17 cellular contexts compared by ENCODE assay signal in genomic region chr20:54115172-54115854, GRCh38. TPM values are rescaled to one million over a fixed set of nuclear protein-coding genes. Genes with fewer than 3 reads are reported as not detected.
DNase-seq lines count a peak whose midpoint lies in the region; ATAC-seq, FAIRE-seq and TF ChIP-seq lines count a peak whose summit lies in the region.
"Had no signal": no experiment of that assay in that cellular context is flagged by ENCODE, and none has a peak within 500 bp of the region (broad histone marks: within the 10 kb centered on the region; RNA-seq: fewer than 3 reads in every experiment).

No MANE protein-coding gene starts in this region.

- H3K27ac Mint-ChIP-seq in astrocyte (ENCODE audit: unreplicated experiment) (peak overlapping the region; percentile 86), HFFc6 (no peak overlapping the region)
- H3K27ac Mint-ChIP-seq in stimulated activated effector memory CD8-positive, alpha-beta T cell treated with anti-CD3 and anti-CD28 coated beads, Interleukin-12 subunit alpha, Interleukin-12 subunit beta, amount 100 ng/mL, for 72 hours: no peak overlapping the region
- H3K27ac Mint-ChIP-seq: activated CD4-positive, alpha-beta T cell treated with anti-CD3 and anti-CD28 coated beads, Interleukin-2, amount 10 ng/mL, durations not matched to agents 24 days and 14 days had no signal

- POLR2A ChIA-PET in A549 (lab: Yijun Ruan, JAX): interaction anchor here (0.6 to 2.5 kb wide), 16 partner anchors 9 to 494 kb away, joined by 3 to 42 read pairs (median 6); partner anchors contain the start of gene CYP24A1
- POLR2A ChIA-PET in HepG2 (lab: Yijun Ruan, JAX): interaction anchor here (0.7 to 6.9 kb wide), 8 partner anchors 8 to 521 kb away, joined by 3 to 145 read pairs (median 4); partner anchors contain the start of gene ZNF217

- peaks cover 9% of the 10 kb centered on the region for H3K4me1 Mint-ChIP-seq in astrocyte (ENCODE audit: low read depth, unreplicated experiment)
- H3K4me1 Mint-ChIP-seq in stimulated activated effector memory CD8-positive, alpha-beta T cell treated with anti-CD3 and anti-CD28 coated beads, Interleukin-12 subunit alpha, Interleukin-12 subunit beta, amount 100 ng/mL, for 72 hours: no peaks in the 10 kb centered on the region
- H3K4me1 Mint-ChIP-seq in HFFc6 (ENCODE audit: low read depth): peaks cover 14% of the 10 kb centered on the region
- H3K4me1 Mint-ChIP-seq: activated CD4-positive, alpha-beta T cell treated with anti-CD3 and anti-CD28 coated beads, Interleukin-2, amount 10 ng/mL, durations not matched to agents 24 days and 14 days had no signal

- H3K4me3 ChIP-seq in A549: no peak overlapping the region
- H3K4me3 ChIP-seq in astrocyte (ENCODE audit: insufficient read depth, low read depth, low read length): no peak overlapping the region
- no peak overlapping the region; a peak in 1 of 6 replicates for H3K4me3 ChIP-seq in HepG2 (replicated peaks in 1 of 3; ENCODE audit: insufficient read depth in 1 of 3, low read depth in 2 of 3, low read length in 3 of 3)

- H3K4me1 ChIP-seq in A549 (peaks cover 76% of the 10 kb centered on the region), astrocyte (ENCODE audit: insufficient read depth, low read length) (no peaks in the 10 kb centered on the region), HepG2 (ENCODE audit: insufficient read depth, low read length) (peaks cover 96% of the 10 kb centered on the region)

- H3K27me3 Mint-ChIP-seq in astrocyte (ENCODE audit: low read depth, unreplicated experiment) (peaks cover 3% of the 10 kb centered on the region), HFFc6 (ENCODE audit: insufficient read depth) (peaks cover 2% of the 10 kb centered on the region)

- CTCF ChIA-PET in A549 (lab: Yijun Ruan, JAX): interaction anchor here (0.6 to 4.1 kb wide), 11 partner anchors 10 to 84 kb away, joined by 3 to 47 read pairs (median 5); no protein-coding TSS in a partner anchor
- CTCF ChIA-PET in HepG2 (lab: Yijun Ruan, JAX; ENCODE audit: low intra/inter-chr PET ratio, low total read pairs): interaction anchor here (1.5 to 1.6 kb wide), 2 partner anchors 12 to 80 kb away, joined by 5 read pairs; no protein-coding TSS in a partner anchor

- no peak overlapping the region for H3K4me3 Mint-ChIP-seq in astrocyte (ENCODE audit: unreplicated experiment)
- H3K4me3 Mint-ChIP-seq in stimulated activated effector memory CD8-positive, alpha-beta T cell treated with anti-CD3 and anti-CD28 coated beads, Interleukin-12 subunit alpha, Interleukin-12 subunit beta, amount 100 ng/mL, for 72 hours: no peak overlapping the region
- no peak overlapping the region for H3K4me3 Mint-ChIP-seq in HFFc6
- H3K4me3 Mint-ChIP-seq: activated CD4-positive, alpha-beta T cell treated with anti-CD3 and anti-CD28 coated beads, Interleukin-2, amount 10 ng/mL, durations not matched to agents 24 days and 14 days; activated T-cell treated with anti-CD3 and anti-CD28 coated beads, Interleukin-2, amount 50 U/mL, for 4 hours had no signal

- H4K20me1 ChIP-seq in astrocyte (ENCODE audit: insufficient read depth, low read length) (no peaks in the 10 kb centered on the region), HepG2 (ENCODE audit: insufficient read depth, low read length) (no peaks in the 10 kb centered on the region)

- TSS peak; percentile 85 for BruUV-seq in HepG2 (replicated peaks; lab: Mats Ljungman, UMichigan)

- H3K9ac ChIP-seq in astrocyte (ENCODE audit: low read length) (no peak overlapping the region), HepG2 (ENCODE audit: insufficient read depth, low read depth, low read length) (peak overlapping the region; percentile 50)

- H3K36me3 ChIP-seq in astrocyte (ENCODE audit: insufficient read depth, low read length): no peaks in the 10 kb centered on the region
- H3K36me3 ChIP-seq in HepG2 (replicated peaks in 1 of 2; ENCODE audit: control insufficient read depth in 1 of 2, insufficient read depth in 2 of 2, low read length in 2 of 2): no peaks in the 10 kb centered on the region

- TF ChIP-seq POLR2A in A549 (IDR thresholded peaks at IDR 0.05; ENCODE audit: low read length): no peak
- TF ChIP-seq POLR2A in HepG2 (IDR thresholded peaks at IDR 0.05; ENCODE audit: insufficient read depth in 1 of 2, low read depth in 2 of 2, low read length in 2 of 2): no peak

- TF ChIP-seq CTCF in A549 (IDR thresholded peaks at IDR 0.05) (no peak), astrocyte (IDR thresholded peaks at IDR 0.05; ENCODE audit: insufficient read depth, low read depth, low read length) (no peak), HepG2 (CRISPR knock-in tag; IDR thresholded peaks at IDR 0.05) (no peak), HFFc6 (IDR thresholded peaks at IDR 0.05) (no peak)

- H3K27me3 ChIP-seq in astrocyte (ENCODE audit: insufficient read depth, low read length) (no peaks in the 10 kb centered on the region), HepG2 (ENCODE audit: control insufficient read depth in 1 of 2, insufficient read depth in 2 of 2, low read length in 2 of 2) (no peaks in the 10 kb centered on the region)

- H3K9me3 ChIP-seq in A549 (peaks cover 21% of the 10 kb centered on the region), astrocyte (ENCODE audit: insufficient read depth, low read depth, low read length) (no peaks in the 10 kb centered on the region), HepG2 (ENCODE audit: low read length) (0 out of 2 replicates have a peak, but pooled peaks cover 4% of the 10 kb centered on the region)

- H3K36me3 Mint-ChIP-seq in astrocyte (ENCODE audit: low read depth, unreplicated experiment) (peaks cover 2% of the 10 kb centered on the region), HFFc6 (ENCODE audit: low read depth) (no peaks in the 10 kb centered on the region)
- H3K36me3 Mint-ChIP-seq in stimulated activated effector memory CD8-positive, alpha-beta T cell treated with anti-CD3 and anti-CD28 coated beads, Interleukin-12 subunit alpha, Interleukin-12 subunit beta, amount 100 ng/mL, for 72 hours: no peaks in the 10 kb centered on the region

- peak; percentile 77 to 92 for DNase-seq in A549 (ENCODE audit: low read depth in 1 of 2, low spot score in 1 of 2)
- DNase-seq in LHCN-M2 (ENCODE audit: low read depth): peak; percentile 43
- no peak for DNase-seq in astrocyte (ENCODE audit: low read depth)
- DNase-seq in HepG2 (ENCODE audit: low spot score): no peak
- DNase-seq in stimulated activated effector memory CD8-positive, alpha-beta T cell treated with anti-CD3 and anti-CD28 coated beads, Interleukin-12 subunit alpha, Interleukin-12 subunit beta, amount 100 ng/mL, for 72 hours (ENCODE audit: low spot score in 2 of 2): no peak
- DNase-seq in kidney glomerular epithelial cell (lab: John Stamatoyannopoulos, UW): no peak
- no peak for DNase-seq in HFFc6
- DNase-seq in activated naive CD4-positive, alpha-beta T cell treated with anti-CD3 and anti-CD28 coated beads, Interleukin-2, amount 50 U/mL, for 16 hours: no peak
- DNase-seq: activated CD4-positive, alpha-beta T cell treated with anti-CD3 and anti-CD28 coated beads, Interleukin-2, amount 10 ng/mL, durations not matched to agents 24 days and 14 days; activated T-cell treated with anti-CD3 and anti-CD28 coated beads, Interleukin-2, amount 50 U/mL, for 4 hours; hypothalamus; NCI-H1092 treated with DMSO at 0.1 percent for 48 hours; NCI-H345; small intestine; T-helper 2 cell had no signal

- intact Hi-C loops in HepG2 (cut with micrococcal nuclease; ENCODE audit: unreplicated experiment): loop anchor here (1.0 kb wide), 1 partner anchor 8 kb away; no protein-coding TSS in a partner anchor

- H3K4me2 ChIP-seq in A549 (peak overlapping the region; percentile 69), astrocyte (ENCODE audit: low read length) (no peak overlapping the region), HepG2 (ENCODE audit: low read depth, low read length) (peak overlapping the region; percentile 37)

- no peak overlapping the region for H2AFZ ChIP-seq in astrocyte (ENCODE audit: low read depth, low read length)
- H2AFZ ChIP-seq in HepG2 (ENCODE audit: low read length): no peak overlapping the region

- no peak for TF ChIP-seq EP300 in A549 (IDR thresholded peaks at IDR 0.05)
- TF ChIP-seq EP300 in HepG2 (IDR thresholded peaks at IDR 0.05; ENCODE audit: low read depth in 2 of 2, low read length in 2 of 2): no peak
- no peak for TF ChIP-seq EP300 in HepG2 (CRISPR knock-in tag; IDR thresholded peaks at IDR 0.05; ENCODE audit: borderline replicate concordance)

- 38% methylated on average over 15 of the region's 15 CpGs for WGBS in A549 (ENCODE audit: missing lambda C conversion rate)
- WGBS in HepG2 (ENCODE audit: low lambda C conversion rate): 90% methylated on average over 15 of the region's 15 CpGs

- FAIRE-seq in A549 (lab: Jason Lieb, UNC): no peak
- no peak for FAIRE-seq in astrocyte (lab: Jason Lieb, UNC)
- FAIRE-seq in HepG2 (lab: Jason Lieb, UNC): no peak
- FAIRE-seq: colon, small intestine had no signal

- TF ChIP-seq RAD21 in A549 (conservative IDR thresholded peaks at IDR 0.05 in 1 of 2, IDR thresholded peaks at IDR 0.05 in 1 of 2): no peak
- 0 out of 2 replicates have a peak, but pooled peaks have one; percentile 17 for TF ChIP-seq RAD21 in HepG2 (CRISPR knock-in tag; IDR thresholded peaks at IDR 0.05)

- H3K27ac ChIP-seq in A549 (peak overlapping the region; percentile 94 to 98), astrocyte (ENCODE audit: low read depth, low read length) (no peak overlapping the region), HepG2 (ENCODE audit: extremely low read length, insufficient read depth, low read length) (peak overlapping the region; percentile 83)

- ATAC-seq in A549: peak; percentile 84 to 88
- ATAC-seq in HepG2: peak; percentile 31
- no peak for ATAC-seq in stimulated activated effector memory CD8-positive, alpha-beta T cell treated with anti-CD3 and anti-CD28 coated beads, Interleukin-12 subunit alpha, Interleukin-12 subunit beta, amount 100 ng/mL, for 72 hours
- ATAC-seq: activated T-cell treated with anti-CD3 and anti-CD28 coated beads, Interleukin-2, amount 50 U/mL, for 4 hours; Panc1 had no signal

- H3K79me2 ChIP-seq in astrocyte (ENCODE audit: insufficient read depth, low read length): no peaks in the 10 kb centered on the region
- H3K79me2 ChIP-seq in HepG2 (ENCODE audit: insufficient read depth, low read length): no peaks in the 10 kb centered on the region

- peaks cover 8% of the 10 kb centered on the region for H3K9me3 Mint-ChIP-seq in astrocyte (ENCODE audit: unreplicated experiment)
- no peaks in the 10 kb centered on the region for H3K9me3 Mint-ChIP-seq in stimulated activated effector memory CD8-positive, alpha-beta T cell treated with anti-CD3 and anti-CD28 coated beads, Interleukin-12 subunit alpha, Interleukin-12 subunit beta, amount 100 ng/mL, for 72 hours
- no peaks in the 10 kb centered on the region for H3K9me3 Mint-ChIP-seq in HFFc6
- H3K9me3 Mint-ChIP-seq: activated CD4-positive, alpha-beta T cell treated with anti-CD3 and anti-CD28 coated beads, Interleukin-2, amount 10 ng/mL, durations not matched to agents 24 days and 14 days; activated T-cell treated with anti-CD3 and anti-CD28 coated beads, Interleukin-2, amount 50 U/mL, for 4 hours had no signal

- in situ Hi-C loops in HepG2 (cut with HindIII; ENCODE audit: extremely low pct_ligation_motif_present, low pct_unique_long_range_greater_than_20kb): no loop called here

RNA-seq across cellular contexts. Expression of gene BCAS1, which starts 44.9 kb away (rescaled TPM):
- polyA plus RNA-seq in A549 (2011; rRNA removed): 3.9 and 7.9 TPM in 2 replicates
- polyA plus RNA-seq in A549 (2012; cell fraction: cytosol; rRNA removed): 0.96 and 0.98 TPM in 2 replicates
- 0.73 and 1.2 TPM in 2 replicates for polyA plus RNA-seq in A549 (2012; cell fraction: nucleus; rRNA removed)
- polyA plus RNA-seq in A549 (2017; fragmentation: RNase III; extraction: RNeasy Plus Mini Kit Qiagen cat#74134 plus additional on column Dnase treatment): 1.2 to 1.4 TPM (median 1.3 TPM) in 3 replicates
- polyA minus RNA-seq in A549 (2011; rRNA and poly(A)+ RNA removed): 3.2 and 3.6 TPM in 2 replicates
- 0.06 TPM in 1 of 2 replicates, not detected in the other for total RNA-seq in LHCN-M2 (2014; rRNA removed)
- 0.01 TPM for polyA plus RNA-seq in LHCN-M2 (2012)
- total RNA-seq in astrocyte: 0.31 TPM in 1 of 2 replicates, not detected in the other
- total RNA-seq in HepG2 (2016; rRNA removed; fragmentation: Illumina TruSeq; extraction: Trizol): 0.67 and 0.91 TPM in 2 replicates
- 0.09 and 0.10 TPM in 2 replicates for total RNA-seq in HepG2 (2016; cell fraction: cytosol; rRNA removed; fragmentation: Illumina TruSeq; extraction: Trizol; ENCODE audit: low read depth)
- 0.43 and 1.0 TPM in 2 replicates for total RNA-seq in HepG2 (2016; cell fraction: insoluble cytoplasmic fraction; rRNA removed; fragmentation: Illumina TruSeq; extraction: Trizol)
- 0.17 and 0.28 TPM in 2 replicates for total RNA-seq in HepG2 (2016; cell fraction: membrane; rRNA removed; fragmentation: Illumina TruSeq; extraction: Trizol)
- total RNA-seq in HepG2 (2016; cell fraction: nucleus; rRNA removed; fragmentation: Illumina TruSeq; extraction: Trizol): 0.53 and 0.62 TPM in 2 replicates
- 0.55 and 0.95 TPM in 2 replicates for polyA plus RNA-seq in HepG2 (2011; rRNA removed)
- polyA plus RNA-seq in HepG2 (2011; cell fraction: cytosol; rRNA removed): 0.58 and 0.74 TPM in 2 replicates
- 1.00 and 1.0 TPM in 2 replicates for polyA plus RNA-seq in HepG2 (2011; cell fraction: nucleus; rRNA removed)
- 0.56 and 1.8 TPM in 2 replicates for polyA plus RNA-seq in HepG2 (2012)
- 0.08 TPM in 1 of 2 replicates, not detected in the other for polyA plus RNA-seq in HepG2 (2016; cell fraction: cytosol; fragmentation: Illumina TruSeq; extraction: Trizol; ENCODE audit: low read depth)
- 0.65 and 0.69 TPM in 2 replicates for polyA plus RNA-seq in HepG2 (2016; cell fraction: insoluble cytoplasmic fraction; fragmentation: Illumina TruSeq; extraction: Trizol; ENCODE audit: low read depth)
- 0.12 TPM in 1 of 2 replicates, not detected in the other for polyA plus RNA-seq in HepG2 (2016; cell fraction: membrane; fragmentation: Illumina TruSeq; extraction: Trizol; ENCODE audit: low read depth)
- polyA plus RNA-seq in HepG2 (2016; cell fraction: nucleus; fragmentation: Illumina TruSeq; extraction: Trizol; ENCODE audit: insufficient read depth, low read depth): 0.41 and 0.48 TPM in 2 replicates
- 0.22 TPM in 1 of 2 replicates, not detected in the other for polyA minus RNA-seq in HepG2 (2011; rRNA and poly(A)+ RNA removed; ENCODE audit: low replicate concordance)
- polyA minus RNA-seq in HepG2 (2011; cell fraction: cytosol; rRNA and poly(A)+ RNA removed): 0.59 and 0.62 TPM in 2 replicates
- 2.2 and 2.4 TPM in 2 replicates for polyA minus RNA-seq in HepG2 (2011; cell fraction: nucleus; rRNA and poly(A)+ RNA removed)
- under 1 TPM in 1 of 6 experiments, not detected in 5; 0.07 TPM for total RNA-seq in HFFc6 (2021; fragmentation: NEBNext Ultra II Directional; extraction: Animal tissue kit (Norgen Biotek cat#: 25700))
- total RNA-seq: activated CD4-positive, alpha-beta T cell treated with anti-CD3 and anti-CD28 coated beads, Interleukin-2, amount 10 ng/mL, durations not matched to agents 24 days and 14 days had no signal

RNA-seq across cellular contexts. Expression of gene CYP24A1, which starts 58.5 kb away (rescaled TPM):
- polyA plus RNA-seq in A549 (2011; rRNA removed) (1,617 and 1,630 TPM in 2 replicates), A549 (2017; fragmentation: RNase III; extraction: RNeasy Plus Mini Kit Qiagen cat#74134 plus additional on column Dnase treatment) (623 to 738 TPM (median 722 TPM) in 3 replicates), HepG2 (2011; rRNA removed) (23.7 and 32.7 TPM in 2 replicates)
- 456 and 584 TPM in 2 replicates for polyA plus RNA-seq in A549 (2012; cell fraction: cytosol; rRNA removed)
- polyA plus RNA-seq in A549 (2012; cell fraction: nucleus; rRNA removed): 1,301 and 1,335 TPM in 2 replicates
- polyA minus RNA-seq in A549 (2011; rRNA and poly(A)+ RNA removed): 4,726 and 5,326 TPM in 2 replicates
- total RNA-seq in LHCN-M2 (2014; rRNA removed) (0.51 TPM in 1 of 2 replicates, not detected in the other), astrocyte (0.60 and 0.73 TPM in 2 replicates), HepG2 (2016; rRNA removed; fragmentation: Illumina TruSeq; extraction: Trizol) (6.9 and 9.4 TPM in 2 replicates)
- polyA plus RNA-seq in LHCN-M2 (2012): not detected
- 67.3 and 73.1 TPM in 2 replicates for total RNA-seq in HepG2 (2016; cell fraction: cytosol; rRNA removed; fragmentation: Illumina TruSeq; extraction: Trizol; ENCODE audit: low read depth)
- 6.1 and 9.5 TPM in 2 replicates for total RNA-seq in HepG2 (2016; cell fraction: insoluble cytoplasmic fraction; rRNA removed; fragmentation: Illumina TruSeq; extraction: Trizol)
- total RNA-seq in HepG2 (2016; cell fraction: membrane; rRNA removed; fragmentation: Illumina TruSeq; extraction: Trizol): 33.5 and 36.3 TPM in 2 replicates
- total RNA-seq in HepG2 (2016; cell fraction: nucleus; rRNA removed; fragmentation: Illumina TruSeq; extraction: Trizol): 7.8 and 8.5 TPM in 2 replicates
- polyA plus RNA-seq in HepG2 (2011; cell fraction: cytosol; rRNA removed): 15.3 and 17.1 TPM in 2 replicates
- 38.3 and 55.7 TPM in 2 replicates for polyA plus RNA-seq in HepG2 (2011; cell fraction: nucleus; rRNA removed)
- 1.8 and 6.1 TPM in 2 replicates for polyA plus RNA-seq in HepG2 (2012)
- polyA plus RNA-seq in HepG2 (2016; cell fraction: cytosol; fragmentation: Illumina TruSeq; extraction: Trizol; ENCODE audit: low read depth): 0.28 and 0.52 TPM in 2 replicates
- 2.7 and 3.9 TPM in 2 replicates for polyA plus RNA-seq in HepG2 (2016; cell fraction: insoluble cytoplasmic fraction; fragmentation: Illumina TruSeq; extraction: Trizol; ENCODE audit: low read depth)
- 0.63 and 1.2 TPM in 2 replicates for polyA plus RNA-seq in HepG2 (2016; cell fraction: membrane; fragmentation: Illumina TruSeq; extraction: Trizol; ENCODE audit: low read depth)
- 13.8 and 14.1 TPM in 2 replicates for polyA plus RNA-seq in HepG2 (2016; cell fraction: nucleus; fragmentation: Illumina TruSeq; extraction: Trizol; ENCODE audit: insufficient read depth, low read depth)
- polyA minus RNA-seq in HepG2 (2011; rRNA and poly(A)+ RNA removed; ENCODE audit: low replicate concordance): 40.3 TPM in 1 of 2 replicates, not detected in the other
- 45.4 and 51.8 TPM in 2 replicates for polyA minus RNA-seq in HepG2 (2011; cell fraction: cytosol; rRNA and poly(A)+ RNA removed)
- polyA minus RNA-seq in HepG2 (2011; cell fraction: nucleus; rRNA and poly(A)+ RNA removed): 44.9 and 49.7 TPM in 2 replicates
- 1 to 10 TPM in 1 of 6 experiments, under 1 TPM in 3, not detected in 2; 0.11 to 1.1 (median 0.37) TPM for total RNA-seq in HFFc6 (2021; fragmentation: NEBNext Ultra II Directional; extraction: Animal tissue kit (Norgen Biotek cat#: 25700))
- total RNA-seq: activated CD4-positive, alpha-beta T cell treated with anti-CD3 and anti-CD28 coated beads, Interleukin-2, amount 10 ng/mL, durations not matched to agents 24 days and 14 days; activated T-cell treated with anti-CD3 and anti-CD28 coated beads, Interleukin-2, amount 50 U/mL, for 4 hours had no signal

Comparison
In these comparisons a context has a peak if more than half of its experiments do, and no peak if none do; other contexts are left out.
1. DNase-seq: peak in A549 (2 of 2) and LHCN-M2 (single experiment); none in astrocyte (single experiment), HepG2 (single experiment), stimulated activated effector memory CD8-positive, alpha-beta T cell treated with anti-CD3 and anti-CD28 coated beads, Interleukin-12 subunit alpha, Interleukin-12 subunit beta, amount 100 ng/mL, for 72 hours (0 of 2), kidney glomerular epithelial cell (single experiment), HFFc6 (single experiment) and activated naive CD4-positive, alpha-beta T cell treated with anti-CD3 and anti-CD28 coated beads, Interleukin-2, amount 50 U/mL, for 16 hours (single experiment).
2. Of the 38 proteins assayed by ChIP-seq in both HepG2 and A549: peak only in HepG2: CHD2, HDAC2, RAD21 and ZFP36; only in A549: HOXA7, MAX, NPAS2, TP53, USF2 and ZSCAN20; in both: CHD4; in neither: 25; mixed calls (peak in some experiments, not most) for 2.